ENCODE assay signal across 8 cellular contexts in genomic region chr17:4499431-4500187, GRCh38. TPM values are rescaled to one million over a fixed set of nuclear protein-coding genes. Genes with fewer than 3 reads are reported as not detected.
DNase-seq lines count a peak whose midpoint lies in the region; ATAC-seq and TF ChIP-seq lines count a peak whose summit lies in the region.

No MANE protein-coding gene starts in this region.

- CTCF ChIA-PET in WTC11 (lab: Charles Lee), result interaction anchor here (0.5 to 4.3 kb wide), 13 partner anchors 8 to 536 kb away, joined by 3 to 30 read pairs (median 5); partner anchors contain the start of gene MYBBP1A

- H3K27ac Mint-ChIP-seq in WTC11 (no peak overlapping the region), osteocyte (ENCODE audit: unreplicated experiment) (no peak overlapping the region)

- POLR2A ChIA-PET in WTC11 (lab: Charles Lee), result interaction anchor here (1.1 to 1.3 kb wide), 2 partner anchors 9 to 15 kb away, joined by 3 to 5 read pairs; no protein-coding TSS in a partner anchor

- ATAC-seq in WTC11 (peak; percentile 36), GM21529 (IDR thresholded peaks at IDR 0.05; ENCODE audit: unreplicated experiment) (no peak)

- H3K4me1 Mint-ChIP-seq in WTC11, result peaks cover 10% of the 10 kb centered on the region
- peaks cover 11% of the 10 kb centered on the region for H3K4me1 Mint-ChIP-seq in osteocyte (ENCODE audit: unreplicated experiment)

- peak overlapping the region; percentile 75 for H3K4me3 Mint-ChIP-seq in WTC11
- H3K4me3 Mint-ChIP-seq in osteocyte (ENCODE audit: unreplicated experiment), result peak overlapping the region; percentile 65

- H3K27me3 Mint-ChIP-seq in WTC11 (ENCODE audit: low read depth) (peaks cover 80% of the 10 kb centered on the region), osteocyte (ENCODE audit: unreplicated experiment) (peaks cover 44% of the 10 kb centered on the region)

- TF ChIP-seq CTCF in WTC11 (IDR thresholded peaks at IDR 0.05), result no peak
- TF ChIP-seq CTCF in osteocyte (IDR thresholded peaks at IDR 0.05), result no peak

- H3K9me3 Mint-ChIP-seq in WTC11, result no peaks in the 10 kb centered on the region
- no peaks in the 10 kb centered on the region for H3K9me3 Mint-ChIP-seq in osteocyte (ENCODE audit: unreplicated experiment)

- H3K36me3 Mint-ChIP-seq in WTC11 (no peaks in the 10 kb centered on the region), osteocyte (ENCODE audit: unreplicated experiment) (no peaks in the 10 kb centered on the region)

- DNase-seq in NCI-H82 (lab: John Stamatoyannopoulos, UW), result peak; percentile 57
- DNase-seq in NCI-H82 treated with DMSO at 0.1 percent for 48 hours (lab: John Stamatoyannopoulos, UW; ENCODE audit: unreplicated experiment), result no peak
- DNase-seq in WTC11 (ENCODE audit: low spot score), result peak; percentile 44
- DNase-seq in globus pallidus (ENCODE audit: low spot score), result peak; percentile 67
- DNase-seq in osteocyte (ENCODE audit: extremely low spot score, unreplicated experiment), result no peak
- no peak for DNase-seq in HPDE6-E6E7 (ENCODE audit: extremely low spot score)
- no peak for DNase-seq in H4 (ENCODE audit: low spot score)

TF ChIP-seq in WTC11, 78 proteins besides CTCF, POLR2A, EP300 and RAD21:
- TF ChIP-seq, protein P1, sequence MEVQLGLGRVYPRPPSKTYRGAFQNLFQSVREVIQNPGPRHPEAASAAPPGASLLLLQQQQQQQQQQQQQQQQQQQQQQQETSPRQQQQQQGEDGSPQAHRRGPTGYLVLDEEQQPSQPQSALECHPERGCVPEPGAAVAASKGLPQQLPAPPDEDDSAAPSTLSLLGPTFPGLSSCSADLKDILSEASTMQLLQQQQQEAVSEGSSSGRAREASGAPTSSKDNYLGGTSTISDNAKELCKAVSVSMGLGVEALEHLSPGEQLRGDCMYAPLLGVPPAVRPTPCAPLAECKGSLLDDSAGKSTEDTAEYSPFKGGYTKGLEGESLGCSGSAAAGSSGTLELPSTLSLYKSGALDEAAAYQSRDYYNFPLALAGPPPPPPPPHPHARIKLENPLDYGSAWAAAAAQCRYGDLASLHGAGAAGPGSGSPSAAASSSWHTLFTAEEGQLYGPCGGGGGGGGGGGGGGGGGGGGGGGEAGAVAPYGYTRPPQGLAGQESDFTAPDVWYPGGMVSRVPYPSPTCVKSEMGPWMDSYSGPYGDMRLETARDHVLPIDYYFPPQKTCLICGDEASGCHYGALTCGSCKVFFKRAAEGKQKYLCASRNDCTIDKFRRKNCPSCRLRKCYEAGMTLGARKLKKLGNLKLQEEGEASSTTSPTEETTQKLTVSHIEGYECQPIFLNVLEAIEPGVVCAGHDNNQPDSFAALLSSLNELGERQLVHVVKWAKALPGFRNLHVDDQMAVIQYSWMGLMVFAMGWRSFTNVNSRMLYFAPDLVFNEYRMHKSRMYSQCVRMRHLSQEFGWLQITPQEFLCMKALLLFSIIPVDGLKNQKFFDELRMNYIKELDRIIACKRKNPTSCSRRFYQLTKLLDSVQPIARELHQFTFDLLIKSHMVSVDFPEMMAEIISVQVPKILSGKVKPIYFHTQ (CRISPR knock-in tag; IDR thresholded peaks at IDR 0.05), result no peak
- TF ChIP-seq ZNF317 (CRISPR knock-in tag; IDR thresholded peaks at IDR 0.05; ENCODE audit: borderline replicate concordance, low read depth), result no peak
- no peak for TF ChIP-seq FOXJ3 (CRISPR knock-in tag; IDR thresholded peaks at IDR 0.05; ENCODE audit: borderline replicate concordance)
- no peak for TF ChIP-seq SP1 (CRISPR knock-in tag; conservative IDR thresholded peaks at IDR 0.05)
- TF ChIP-seq TEAD1 (CRISPR knock-in tag; IDR thresholded peaks at IDR 0.05), result no peak
- TF ChIP-seq, protein P2, sequence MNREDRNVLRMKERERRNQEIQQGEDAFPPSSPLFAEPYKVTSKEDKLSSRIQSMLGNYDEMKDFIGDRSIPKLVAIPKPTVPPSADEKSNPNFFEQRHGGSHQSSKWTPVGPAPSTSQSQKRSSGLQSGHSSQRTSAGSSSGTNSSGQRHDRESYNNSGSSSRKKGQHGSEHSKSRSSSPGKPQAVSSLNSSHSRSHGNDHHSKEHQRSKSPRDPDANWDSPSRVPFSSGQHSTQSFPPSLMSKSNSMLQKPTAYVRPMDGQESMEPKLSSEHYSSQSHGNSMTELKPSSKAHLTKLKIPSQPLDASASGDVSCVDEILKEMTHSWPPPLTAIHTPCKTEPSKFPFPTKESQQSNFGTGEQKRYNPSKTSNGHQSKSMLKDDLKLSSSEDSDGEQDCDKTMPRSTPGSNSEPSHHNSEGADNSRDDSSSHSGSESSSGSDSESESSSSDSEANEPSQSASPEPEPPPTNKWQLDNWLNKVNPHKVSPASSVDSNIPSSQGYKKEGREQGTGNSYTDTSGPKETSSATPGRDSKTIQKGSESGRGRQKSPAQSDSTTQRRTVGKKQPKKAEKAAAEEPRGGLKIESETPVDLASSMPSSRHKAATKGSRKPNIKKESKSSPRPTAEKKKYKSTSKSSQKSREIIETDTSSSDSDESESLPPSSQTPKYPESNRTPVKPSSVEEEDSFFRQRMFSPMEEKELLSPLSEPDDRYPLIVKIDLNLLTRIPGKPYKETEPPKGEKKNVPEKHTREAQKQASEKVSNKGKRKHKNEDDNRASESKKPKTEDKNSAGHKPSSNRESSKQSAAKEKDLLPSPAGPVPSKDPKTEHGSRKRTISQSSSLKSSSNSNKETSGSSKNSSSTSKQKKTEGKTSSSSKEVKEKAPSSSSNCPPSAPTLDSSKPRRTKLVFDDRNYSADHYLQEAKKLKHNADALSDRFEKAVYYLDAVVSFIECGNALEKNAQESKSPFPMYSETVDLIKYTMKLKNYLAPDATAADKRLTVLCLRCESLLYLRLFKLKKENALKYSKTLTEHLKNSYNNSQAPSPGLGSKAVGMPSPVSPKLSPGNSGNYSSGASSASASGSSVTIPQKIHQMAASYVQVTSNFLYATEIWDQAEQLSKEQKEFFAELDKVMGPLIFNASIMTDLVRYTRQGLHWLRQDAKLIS (CRISPR knock-in tag; IDR thresholded peaks at IDR 0.05; ENCODE audit: borderline replicate concordance), result no peak
- TF ChIP-seq HMGXB4 (CRISPR knock-in tag; IDR thresholded peaks at IDR 0.05), result no peak

RNA-seq across cellular contexts. Expression of gene SPNS2, which starts 0.9 kb away (rescaled TPM):
- 0.87 to 1.4 TPM (median 1.3 TPM) in 3 replicates for total RNA-seq in WTC11 (2021)
- 0.31 TPM in 1 of 2 replicates, not detected in the other for total RNA-seq in osteocyte
- total RNA-seq in H4 (2014; rRNA removed; shearing (Covaris generic)), result 0.06 and 0.52 TPM in 2 replicates

RNA-seq across cellular contexts. Expression of gene MYBBP1A, which starts 55.6 kb away (rescaled TPM):
- 108 to 163 TPM (median 118 TPM) in 3 replicates for total RNA-seq in WTC11 (2021)
- total RNA-seq in osteocyte, result 47.9 and 48.5 TPM in 2 replicates
- 15.0 and 16.4 TPM in 2 replicates for total RNA-seq in H4 (2014; rRNA removed; shearing (Covaris generic))

Comparison
In these comparisons a context has a peak if more than half of its experiments do, and no peak if none do; other contexts are left out.
1. DNase-seq: peak in NCI-H82 (single experiment), WTC11 (single experiment) and globus pallidus (single experiment); none in NCI-H82 treated with DMSO at 0.1 percent for 48 hours (single experiment), osteocyte (single experiment), HPDE6-E6E7 (single experiment) and H4 (single experiment).